Comparison of ENCODE assay signal across 22 cellular contexts in the genomic region with DNA sequence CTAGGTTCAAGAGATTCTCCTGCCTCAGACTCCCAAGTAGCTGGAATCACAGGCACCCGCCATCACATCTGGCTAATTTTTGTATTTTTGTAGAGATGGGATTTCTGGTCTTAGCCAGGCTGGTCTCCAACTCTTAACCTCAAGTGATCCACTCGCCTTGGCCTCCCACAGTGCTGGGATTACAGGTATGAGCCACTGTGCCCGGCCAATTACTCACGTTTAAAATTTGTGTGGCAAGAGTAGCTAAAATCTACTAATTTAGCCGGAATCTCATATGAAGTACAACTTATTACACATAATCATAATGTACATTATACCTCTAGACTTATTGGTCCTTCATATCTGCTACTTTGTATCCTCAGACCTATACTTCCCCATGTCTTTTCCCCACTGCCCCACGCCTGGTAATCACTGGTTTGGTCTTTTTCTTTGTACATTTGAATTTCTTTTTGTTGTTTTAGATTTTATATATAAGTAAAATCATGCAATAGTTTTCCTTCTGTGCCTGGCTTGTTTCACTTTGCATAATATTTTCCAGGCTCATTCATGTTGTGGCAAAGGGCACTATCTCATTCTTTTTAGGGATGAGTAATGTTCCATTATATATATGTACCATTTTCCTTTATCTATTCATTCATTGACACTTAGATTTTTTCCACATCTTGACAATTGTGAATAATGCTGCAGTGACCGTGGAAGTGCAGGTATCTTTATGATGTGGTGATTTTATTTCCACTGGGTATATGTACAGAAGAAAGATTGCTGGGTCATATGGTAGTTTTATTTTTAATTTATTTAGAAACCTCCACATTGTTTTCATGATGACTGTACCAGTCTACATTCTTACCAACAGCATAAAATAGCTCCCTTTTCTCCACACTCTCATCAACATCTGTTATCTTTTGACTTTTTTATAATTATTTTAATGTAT.
DNase-seq lines count a peak whose midpoint lies in the region; ATAC-seq and TF ChIP-seq lines count a peak whose summit lies in the region.
"Had no signal": no experiment of that assay in that cellular context is flagged by ENCODE, and none has a peak within 500 bp of the region (broad histone marks: within the 10 kb centered on the region; RNA-seq: fewer than 3 reads in every experiment).

No MANE protein-coding gene starts in this region.

- peak; percentile 93 to 94 for ATAC-seq in activated naive CD4-positive, alpha-beta T cell treated with anti-CD3 and anti-CD28 coated beads, Interleukin-2, amount 50 U/mL, for 72 hours
- ATAC-seq in HG02798 (IDR thresholded peaks at IDR 0.05; ENCODE audit: poor library complexity, unreplicated experiment), result no peak
- ATAC-seq: body of pancreas had no signal

- H3K4me1 Mint-ChIP-seq in glutamatergic neuron (ENCODE audit: low read depth, unreplicated experiment), result no peaks in the 10 kb centered on the region
- H3K4me1 Mint-ChIP-seq: activated B cell treated with CpG ODN at 0.5 μM for 24 hours, nephron had no signal

- peaks cover 15 to 75% of the 10 kb centered on the region in 2 donors for H3K36me3 Mint-ChIP-seq in activated naive CD4-positive, alpha-beta T cell treated with anti-CD3 and anti-CD28 coated beads, Interleukin-2, amount 50 U/mL, for 72 hours
- H3K36me3 Mint-ChIP-seq in glutamatergic neuron (ENCODE audit: unreplicated experiment), result peaks cover 9% of the 10 kb centered on the region

- no peak overlapping the region for H3K4me3 Mint-ChIP-seq in glutamatergic neuron (ENCODE audit: unreplicated experiment)
- H3K4me3 Mint-ChIP-seq: activated B cell treated with CpG ODN at 0.5 μM for 24 hours, nephron had no signal

- DNase-seq in activated T-cell treated with anti-CD3 and anti-CD28 coated beads for 24 hours (ENCODE audit: low read depth), result peak; percentile 13
- DNase-seq in activated T-cell treated with anti-CD3 and anti-CD28 coated beads for 4 hours, result no peak
- peak; percentile 62 to 64 for DNase-seq in activated T-cell treated with anti-CD3 and anti-CD28 coated beads, Interleukin-2, amount 50 U/mL, for 48 hours
- peak in 1 of 2 donors; percentile 15 for DNase-seq in activated naive CD4-positive, alpha-beta T cell treated with anti-CD3 and anti-CD28 coated beads, Interleukin-2, amount 50 U/mL, for 72 hours (ENCODE audit: low spot score in 2 of 2)
- DNase-seq in stimulated activated CD8-positive, alpha-beta memory T cell treated with anti-CD3 and anti-CD28 coated beads, Interleukin-4, amount 100 ng/mL, for 48 hours, result peak; percentile 52
- DNase-seq in glutamatergic neuron, result no peak
- DNase-seq: activated B cell treated with CpG ODN at 0.5 μM for 24 hours, adrenal gland, body of pancreas, cerebellar nuclear complex, DMS53, dorsolateral prefrontal cortex, H7, Kasumi-1, MV-4-11, NCI-H1436 treated with DMSO at 0.1 percent for 48 hours, NCI-H345, NCI-H748 treated with DMSO at 0.1 percent for 48 hours, SJCRH30, upper lobe of left lung had no signal

- peaks cover 27 to 47% of the 10 kb centered on the region in 2 donors for H3K9me3 Mint-ChIP-seq in activated naive CD4-positive, alpha-beta T cell treated with anti-CD3 and anti-CD28 coated beads, Interleukin-2, amount 50 U/mL, for 72 hours
- peaks cover 3% of the 10 kb centered on the region for H3K9me3 Mint-ChIP-seq in glutamatergic neuron (ENCODE audit: unreplicated experiment)

- peak overlapping the region; percentile 85 to 93 for H3K27ac Mint-ChIP-seq in activated naive CD4-positive, alpha-beta T cell treated with anti-CD3 and anti-CD28 coated beads, Interleukin-2, amount 50 U/mL, for 72 hours
- H3K27ac Mint-ChIP-seq in glutamatergic neuron (ENCODE audit: unreplicated experiment), result no peak overlapping the region
- H3K27ac Mint-ChIP-seq: activated B cell treated with CpG ODN at 0.5 μM for 24 hours, nephron had no signal

- H3K27me3 Mint-ChIP-seq in glutamatergic neuron (ENCODE audit: unreplicated experiment), result no peaks in the 10 kb centered on the region
- H3K27me3 Mint-ChIP-seq: activated B cell treated with CpG ODN at 0.5 μM for 24 hours had no signal

- no peak for TF ChIP-seq CTCF in glutamatergic neuron (IDR thresholded peaks at IDR 0.05; ENCODE audit: partially characterized antibody, unreplicated experiment)

Comparison
In these comparisons a context has a peak if more than half of its experiments do, and no peak if none do; other contexts are left out.
1. DNase-seq: peak in activated T-cell treated with anti-CD3 and anti-CD28 coated beads for 24 hours (single experiment), activated T-cell treated with anti-CD3 and anti-CD28 coated beads, Interleukin-2, amount 50 U/mL, for 48 hours (2 of 2) and stimulated activated CD8-positive, alpha-beta memory T cell treated with anti-CD3 and anti-CD28 coated beads, Interleukin-4, amount 100 ng/mL, for 48 hours (single experiment); none in activated T-cell treated with anti-CD3 and anti-CD28 coated beads for 4 hours (single experiment) and glutamatergic neuron (single experiment).